ENCODE assay signal across 8 cellular contexts in the genomic region with DNA sequence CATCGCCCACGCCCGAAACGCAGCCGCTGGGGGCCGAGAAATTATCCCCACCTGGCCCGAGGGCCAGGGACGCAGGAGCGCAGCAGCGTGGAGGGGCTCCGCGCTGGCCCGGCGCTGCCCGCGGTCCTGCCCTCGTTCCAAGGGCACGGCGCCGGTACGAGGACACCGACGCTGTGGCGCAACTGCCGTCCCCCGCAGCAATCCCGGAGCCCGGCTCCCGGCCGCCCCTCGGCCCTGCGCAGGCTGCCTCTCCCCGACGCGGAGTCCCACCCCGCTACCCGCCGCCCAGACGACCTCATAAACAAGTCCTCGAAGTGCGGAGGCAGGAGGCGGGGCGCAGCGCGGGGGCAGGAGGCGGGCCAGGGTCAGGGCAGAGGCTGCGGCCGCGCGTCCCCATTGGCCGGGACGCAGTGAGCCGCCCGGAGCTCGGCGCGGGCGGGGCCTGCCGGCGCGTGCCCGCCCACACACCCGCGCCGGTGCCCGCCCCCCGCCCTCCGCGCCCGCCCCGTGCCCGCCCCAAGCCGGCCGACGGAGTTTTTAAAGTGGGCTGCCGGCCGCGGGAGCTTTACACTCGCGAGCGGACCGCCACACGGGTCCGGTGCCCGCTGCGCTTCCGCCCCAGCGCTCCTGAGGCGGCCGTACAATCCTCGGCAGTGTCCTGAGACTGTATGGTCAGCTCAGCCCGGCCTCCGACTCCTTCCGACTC. TPM values are rescaled to one million over a fixed set of nuclear protein-coding genes. Genes with fewer than 3 reads are reported as not detected.
A peak's percentile ranks its signal among the peaks of the same experiment; 100 is the strongest.
DNase-seq lines count a peak whose midpoint lies in the region; ATAC-seq, FAIRE-seq and TF ChIP-seq lines count a peak whose summit lies in the region.

A gene (plus strand): TSS at position 568 of the 706 bp plus-strand sequence. CDS start 505 bp downstream, outside the sequence.

- peak in 1 of 2 donors; percentile 59 for TF ChIP-seq POLR2A in suprapubic skin (IDR thresholded peaks at IDR 0.05)

- no peaks in the 10 kb centered on the region for H3K9me3 ChIP-seq in osteoblast (ENCODE audit: low read depth, low read length)
- H3K9me3 ChIP-seq in suprapubic skin, result no peaks in the 10 kb centered on the region

- under 1% methylated on average over 44 of the region's 94 CpGs for WGBS in suprapubic skin

- ATAC-seq in GM21447 (IDR thresholded peaks at IDR 0.05; ENCODE audit: unreplicated experiment), result peak; percentile 76

- H3K27me3 Mint-ChIP-seq in activated naive CD8-positive, alpha-beta T cell treated with anti-CD3 and anti-CD28 coated beads for 36 hours, result peaks cover 69% of the 10 kb centered on the region

- H3K36me3 ChIP-seq in osteoblast (ENCODE audit: insufficient read depth, low read length), result no peaks in the 10 kb centered on the region
- no peaks in the 10 kb centered on the region for H3K36me3 ChIP-seq in suprapubic skin

- no peak within 1 kb of the TSS for H3K27ac Mint-ChIP-seq in activated naive CD8-positive, alpha-beta T cell treated with anti-CD3 and anti-CD28 coated beads for 36 hours

- H3K79me2 ChIP-seq in osteoblast (ENCODE audit: insufficient read depth, low read length), result peaks cover 47% of the 10 kb centered on the region

- peaks cover 27% of the 10 kb centered on the region for H4K20me1 ChIP-seq in osteoblast (ENCODE audit: insufficient read depth, low read length)

- FAIRE-seq in D721Med (lab: Jason Lieb, UNC), result no peak

- no peaks in the 10 kb centered on the region for H3K36me3 Mint-ChIP-seq in activated naive CD8-positive, alpha-beta T cell treated with anti-CD3 and anti-CD28 coated beads for 36 hours

- H3K4me1 ChIP-seq in osteoblast (ENCODE audit: insufficient read depth, low read length), result peaks cover 19% of the 10 kb centered on the region
- peaks cover 33% of the 10 kb centered on the region for H3K4me1 ChIP-seq in suprapubic skin

- peaks cover 21% of the 10 kb centered on the region for H3K4me1 Mint-ChIP-seq in activated naive CD8-positive, alpha-beta T cell treated with anti-CD3 and anti-CD28 coated beads for 36 hours

- DNase-seq in D721Med (ENCODE audit: insufficient read length, low spot score), result peak; percentile 95
- peak; percentile 90 for DNase-seq in HuH-7.5 (ENCODE audit: low spot score)
- DNase-seq in SW 1271 (lab: John Stamatoyannopoulos, UW), result peak; percentile 60 to 85
- peak; percentile 82 for DNase-seq in activated naive CD8-positive, alpha-beta T cell treated with anti-CD3 and anti-CD28 coated beads for 36 hours
- peak; percentile 83 for DNase-seq in glomerular visceral epithelial cell (ENCODE audit: extremely low spot score)
- DNase-seq in osteoblast (ENCODE audit: insufficient read length, low spot score, missing footprints), result peak; percentile 100
- DNase-seq in suprapubic skin (ENCODE audit: low spot score in 2 of 2), result peak; percentile 98

- H3K4me3 Mint-ChIP-seq in activated naive CD8-positive, alpha-beta T cell treated with anti-CD3 and anti-CD28 coated beads for 36 hours, result peak within 1 kb of the TSS; percentile 82

- H3K27ac ChIP-seq in osteoblast (ENCODE audit: low read depth, low read length) (peak within 1 kb of the TSS; percentile 83), suprapubic skin (peak within 1 kb of the TSS; percentile 92)

- no peaks in the 10 kb centered on the region for H3K27me3 ChIP-seq in osteoblast (ENCODE audit: insufficient read depth, low read length)
- H3K27me3 ChIP-seq in suprapubic skin, result no peaks in the 10 kb centered on the region

- H3K9me3 Mint-ChIP-seq in activated naive CD8-positive, alpha-beta T cell treated with anti-CD3 and anti-CD28 coated beads for 36 hours, result no peaks in the 10 kb centered on the region

- peak within 1 kb of the TSS; percentile 88 for H2AFZ ChIP-seq in osteoblast (ENCODE audit: low read length)

- peak within 1 kb of the TSS; percentile 98 for H3K4me2 ChIP-seq in osteoblast (ENCODE audit: insufficient read depth, low read length)

- H3K4me3 ChIP-seq in osteoblast (ENCODE audit: insufficient read depth, low read length) (peak within 1 kb of the TSS; percentile 99), suprapubic skin (peak within 1 kb of the TSS; percentile 81)

- TF ChIP-seq CTCF in D721Med (IDR thresholded peaks at IDR 0.05; ENCODE audit: insufficient read depth, missing control alignments) (no peak), osteoblast (IDR thresholded peaks at IDR 0.05; ENCODE audit: extremely low read depth, low read depth, low read length) (no peak), suprapubic skin (IDR thresholded peaks at IDR 0.05) (no peak)

- no peak for TF ChIP-seq EP300 in suprapubic skin (IDR thresholded peaks at IDR 0.05)

RNA-seq across cellular contexts. Expression of the gene that starts here (rescaled TPM):
- 1 to 10 TPM in 1 of 2 experiments, under 1 TPM in 1; 0.78 to 1.5 TPM for total RNA-seq in activated naive CD8-positive, alpha-beta T cell treated with anti-CD3 and anti-CD28 coated beads for 36 hours
- 198 and 260 TPM in 2 replicates for total RNA-seq in osteoblast
- 100 to 1,000 TPM; 110 to 271 (median 142) TPM for total RNA-seq in suprapubic skin

Comparison
In these comparisons a context has a peak if more than half of its experiments do, and no peak if none do; other contexts are left out.
1. Peak in every context shown above with its lines: DNase-seq, ATAC-seq, H3K4me3 ChIP-seq and H3K27ac ChIP-seq.
2. RNA of the gene that starts here (total RNA-seq): 198 to 260 TPM in osteoblast and 110 to 271 TPM in suprapubic skin; 0.78 to 1.5 TPM in activated naive CD8-positive, alpha-beta T cell treated with anti-CD3 and anti-CD28 coated beads for 36 hours; every median in the first group is over 10 times any median in the second.